Comparison of ENCODE assay signal across 8 cellular contexts in the genomic region with DNA sequence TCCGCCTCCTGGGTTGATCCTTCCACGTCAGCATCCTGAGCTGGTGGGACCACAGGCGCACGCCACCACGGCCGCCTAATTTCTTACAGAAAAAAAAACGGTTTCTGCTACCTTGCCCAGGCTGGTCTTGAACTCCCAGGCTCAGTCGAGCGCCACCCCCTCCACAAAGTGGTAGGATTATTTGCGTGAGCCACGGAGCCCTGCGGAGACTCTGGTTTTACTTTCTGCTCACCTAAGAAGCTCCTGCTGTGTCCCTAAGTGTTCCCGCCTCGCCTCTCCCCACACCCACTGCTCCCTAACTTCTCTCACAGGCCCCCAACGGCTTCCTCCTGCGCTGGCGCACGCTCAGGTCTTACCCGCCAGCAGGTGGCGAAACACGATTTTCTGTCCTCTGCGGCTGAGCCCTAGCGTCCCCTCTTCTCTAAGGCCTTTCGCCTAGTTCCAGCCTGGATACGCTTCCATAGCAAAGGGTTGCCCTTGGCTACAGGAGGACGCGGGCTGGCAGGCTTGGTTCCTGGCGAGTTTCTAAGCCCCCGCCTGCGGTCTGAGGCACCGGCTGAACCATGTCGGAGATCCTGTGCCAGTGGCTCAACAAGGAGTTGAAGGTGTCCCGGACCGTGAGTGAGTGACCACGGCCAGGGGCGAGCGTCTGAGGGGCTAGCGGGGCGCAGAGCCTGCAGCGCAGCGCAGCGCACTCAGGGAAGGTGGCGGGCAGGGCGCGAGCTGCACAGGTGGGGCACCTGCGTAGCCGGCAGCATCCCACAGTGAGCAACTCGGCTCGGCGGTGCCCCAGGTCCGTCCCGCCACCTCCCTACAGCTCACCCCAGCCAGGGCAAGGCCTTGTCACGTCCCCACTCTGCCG. TPM values are rescaled to one million over a fixed set of nuclear protein-coding genes. Genes with fewer than 3 reads are reported as not detected.
DNase-seq lines count a peak whose midpoint lies in the region; ATAC-seq and TF ChIP-seq lines count a peak whose summit lies in the region.

A gene with protein sequence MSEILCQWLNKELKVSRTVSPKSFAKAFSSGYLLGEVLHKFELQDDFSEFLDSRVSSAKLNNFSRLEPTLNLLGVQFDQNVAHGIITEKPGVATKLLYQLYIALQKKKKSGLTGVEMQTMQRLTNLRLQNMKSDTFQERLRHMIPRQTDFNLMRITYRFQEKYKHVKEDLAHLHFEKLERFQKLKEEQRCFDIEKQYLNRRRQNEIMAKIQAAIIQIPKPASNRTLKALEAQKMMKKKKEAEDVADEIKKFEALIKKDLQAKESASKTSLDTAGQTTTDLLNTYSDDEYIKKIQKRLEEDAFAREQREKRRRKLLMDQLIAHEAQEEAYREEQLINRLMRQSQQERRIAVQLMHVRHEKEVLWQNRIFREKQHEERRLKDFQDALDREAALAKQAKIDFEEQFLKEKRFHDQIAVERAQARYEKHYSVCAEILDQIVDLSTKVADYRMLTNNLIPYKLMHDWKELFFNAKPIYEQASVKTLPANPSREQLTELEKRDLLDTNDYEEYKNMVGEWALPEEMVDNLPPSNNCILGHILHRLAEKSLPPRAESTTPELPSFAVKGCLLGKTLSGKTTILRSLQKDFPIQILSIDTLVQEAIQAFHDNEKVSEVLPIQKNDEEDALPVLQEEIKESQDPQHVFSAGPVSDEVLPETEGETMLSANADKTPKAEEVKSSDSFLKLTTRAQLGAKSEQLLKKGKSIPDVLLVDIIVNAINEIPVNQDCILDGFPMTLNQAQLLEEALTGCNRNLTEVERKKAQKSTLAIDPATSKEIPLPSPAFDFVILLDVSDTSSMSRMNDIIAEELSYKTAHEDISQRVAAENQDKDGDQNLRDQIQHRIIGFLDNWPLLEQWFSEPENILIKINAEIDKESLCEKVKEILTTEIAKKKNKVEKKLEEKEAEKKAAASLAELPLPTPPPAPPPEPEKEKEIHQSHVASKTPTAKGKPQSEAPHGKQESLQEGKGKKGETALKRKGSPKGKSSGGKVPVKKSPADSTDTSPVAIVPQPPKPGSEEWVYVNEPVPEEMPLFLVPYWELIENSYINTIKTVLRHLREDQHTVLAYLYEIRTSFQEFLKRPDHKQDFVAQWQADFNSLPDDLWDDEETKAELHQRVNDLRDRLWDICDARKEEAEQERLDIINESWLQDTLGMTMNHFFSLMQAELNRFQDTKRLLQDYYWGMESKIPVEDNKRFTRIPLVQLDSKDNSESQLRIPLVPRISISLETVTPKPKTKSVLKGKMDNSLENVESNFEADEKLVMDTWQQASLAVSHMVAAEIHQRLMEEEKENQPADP (N-terminal part only) (plus strand): TSS at position 429 of the 862 bp plus-strand sequence. CDS start 135 bp downstream, at position 564.

- peaks cover 11% of the 10 kb centered on the region for H3K36me3 Mint-ChIP-seq in activated T-helper 1 cell treated with anti-CD3 and anti-CD28 coated beads, Interleukin-12 subunit alpha, Interleukin-12 subunit beta, Interleukin-2, Interleukin-4 antibody, amounts not matched to agents 30 ng/mL and 10 ng/mL and 1 ng/mL, durations not matched to agents 14 hours and 24 hours and 36 hours (ENCODE audit: low read depth)
- no peaks in the 10 kb centered on the region for H3K36me3 Mint-ChIP-seq in naive B cell

- H3K4me3 ChIP-seq in AG04449 (ENCODE audit: low read depth, low read length) (peak within 1 kb of the TSS; percentile 88), Panc1 (ENCODE audit: low read depth in 2 of 2, low read length in 2 of 2) (peak within 1 kb of the TSS; percentile 50 to 57), fibroblast of mammary gland (ENCODE audit: control insufficient read depth, low read depth, low read length) (peak within 1 kb of the TSS; percentile 81)

- peak; percentile 55 for DNase-seq in AG04449 (ENCODE audit: low read depth, low spot score)
- peak; percentile 27 for DNase-seq in Panc1 (ENCODE audit: low read depth, low spot score)
- DNase-seq in activated T-helper 1 cell treated with anti-CD3 and anti-CD28 coated beads, Interleukin-12 subunit alpha, Interleukin-12 subunit beta, Interleukin-2, Interleukin-4 antibody, amounts not matched to agents 30 ng/mL and 10 ng/mL and 1 ng/mL, durations not matched to agents 14 hours and 24 hours and 36 hours (ENCODE audit: low spot score) = peak; percentile 71
- peak; percentile 92 for DNase-seq in fibroblast of mammary gland (ENCODE audit: low read depth)
- DNase-seq in naive B cell = peak; percentile 50
- peak; percentile 72 to 77 for DNase-seq in stimulated activated CD8-positive, alpha-beta memory T cell treated with anti-CD3 and anti-CD28 coated beads, Interleukin-7, amount 100 ng/mL, for 48 hours (ENCODE audit: extremely low read depth in 1 of 2, low read depth in 1 of 2)

- POLR2A ChIA-PET in AG04449 (lab: Yijun Ruan, JAX) = no interaction called here
- POLR2A ChIA-PET in Panc1 (lab: Charles Lee) = no interaction called here

- H3K27me3 Mint-ChIP-seq in activated T-helper 1 cell treated with anti-CD3 and anti-CD28 coated beads, Interleukin-12 subunit alpha, Interleukin-12 subunit beta, Interleukin-2, Interleukin-4 antibody, amounts not matched to agents 30 ng/mL and 10 ng/mL and 1 ng/mL, durations not matched to agents 14 hours and 24 hours and 36 hours (ENCODE audit: insufficient read depth) = no peaks in the 10 kb centered on the region
- H3K27me3 Mint-ChIP-seq in naive B cell = peaks cover 0 to 5% (median 0%) of the 10 kb centered on the region in 3 donors

- peak within 1 kb of the TSS; percentile 94 for H3K27ac Mint-ChIP-seq in activated T-helper 1 cell treated with anti-CD3 and anti-CD28 coated beads, Interleukin-12 subunit alpha, Interleukin-12 subunit beta, Interleukin-2, Interleukin-4 antibody, amounts not matched to agents 30 ng/mL and 10 ng/mL and 1 ng/mL, durations not matched to agents 14 hours and 24 hours and 36 hours
- peak within 1 kb of the TSS in 5 of 6 donors; percentile 4 to 92 (median 83) for H3K27ac Mint-ChIP-seq in naive B cell

- in situ Hi-C loops in Panc1 (cut with HindIII; ENCODE audit: low pct_unique_long_range_greater_than_20kb, low sequenced_read_pairs) = no loop called here

- TF ChIP-seq CTCF in AG04449 (IDR thresholded peaks at IDR 0.05; ENCODE audit: insufficient read depth, low read length, missing control alignments) (peak; percentile 93), Panc1 (IDR thresholded peaks at IDR 0.05) (peak; percentile 75), fibroblast of mammary gland (conservative IDR thresholded peaks at IDR 0.05; ENCODE audit: control insufficient read depth, insufficient read depth, low read depth, low read length) (peak; percentile 77)

- peaks cover 53% of the 10 kb centered on the region for H3K4me1 Mint-ChIP-seq in activated T-helper 1 cell treated with anti-CD3 and anti-CD28 coated beads, Interleukin-12 subunit alpha, Interleukin-12 subunit beta, Interleukin-2, Interleukin-4 antibody, amounts not matched to agents 30 ng/mL and 10 ng/mL and 1 ng/mL, durations not matched to agents 14 hours and 24 hours and 36 hours (ENCODE audit: low read depth)
- peaks cover 15 to 16% (median 15%) of the 10 kb centered on the region in 3 donors for H3K4me1 Mint-ChIP-seq in naive B cell

- intact Hi-C loops in Panc1 (cut with micrococcal nuclease; ENCODE audit: unreplicated experiment) = no loop called here
- intact Hi-C loops in activated T-helper 1 cell treated with anti-CD3 and anti-CD28 coated beads, Interleukin-12 subunit alpha, Interleukin-12 subunit beta, Interleukin-2, Interleukin-4 antibody, amounts not matched to agents 30 ng/mL and 10 ng/mL and 1 ng/mL, durations not matched to agents 14 hours and 24 hours and 36 hours (cut with micrococcal nuclease) = loop anchor here (1.0 to 5.0 kb wide), 10 partner anchors 33 to 700 kb away; a partner anchor contains a TSS

- no TSS peak for BruUV-seq in Panc1 (replicated peaks; lab: Mats Ljungman, UMichigan)

- peaks cover 17% of the 10 kb centered on the region for H3K9me3 Mint-ChIP-seq in activated T-helper 1 cell treated with anti-CD3 and anti-CD28 coated beads, Interleukin-12 subunit alpha, Interleukin-12 subunit beta, Interleukin-2, Interleukin-4 antibody, amounts not matched to agents 30 ng/mL and 10 ng/mL and 1 ng/mL, durations not matched to agents 14 hours and 24 hours and 36 hours
- H3K9me3 Mint-ChIP-seq in naive B cell = peaks cover 0 to 10% (median 4%) of the 10 kb centered on the region in 7 donors

- H3K27me3 ChIP-seq in Panc1 (ENCODE audit: control insufficient read depth, insufficient read depth, low read length) = no peaks in the 10 kb centered on the region

- peak; percentile 88 for ATAC-seq in GM19023 (IDR thresholded peaks at IDR 0.05; ENCODE audit: unreplicated experiment)
- ATAC-seq in HG03571 (IDR thresholded peaks at IDR 0.05; ENCODE audit: unreplicated experiment) = peak; percentile 80
- peak; percentile 98 for ATAC-seq in Panc1
- ATAC-seq in naive B cell (ENCODE audit: low read depth in 2 of 2) = peak; percentile 84 to 86

- CTCF ChIA-PET in AG04449 (lab: Yijun Ruan, JAX) (interaction anchor here (0.6 to 5.4 kb wide), 21 partner anchors 9 to 437 kb away, joined by 3 to 86 read pairs (median 4); no protein-coding TSS in a partner anchor), Panc1 (lab: Charles Lee) (no interaction called here)

- H3K4me1 ChIP-seq in Panc1 (ENCODE audit: control insufficient read depth, insufficient read depth, low read length) = no peaks in the 10 kb centered on the region

- peaks cover 4% of the 10 kb centered on the region; the same call in 1 of the 2 replicates for H3K36me3 ChIP-seq in Panc1 (ENCODE audit: control insufficient read depth, insufficient read depth, low read length)

- H3K27ac ChIP-seq in Panc1 (ENCODE audit: low read length) = no peak within 1 kb of the TSS

- H3K9me3 ChIP-seq in Panc1 (ENCODE audit: control insufficient read depth, insufficient read depth, low read depth, low read length) = no peaks in the 10 kb centered on the region

- peak within 1 kb of the TSS; percentile 92 for H3K4me3 Mint-ChIP-seq in activated T-helper 1 cell treated with anti-CD3 and anti-CD28 coated beads, Interleukin-12 subunit alpha, Interleukin-12 subunit beta, Interleukin-2, Interleukin-4 antibody, amounts not matched to agents 30 ng/mL and 10 ng/mL and 1 ng/mL, durations not matched to agents 14 hours and 24 hours and 36 hours
- peak within 1 kb of the TSS; percentile 80 to 94 (median 93) for H3K4me3 Mint-ChIP-seq in naive B cell

RNA-seq across cellular contexts. Expression of the gene that starts here (rescaled TPM):
- 0.87 TPM for total RNA-seq in Panc1 (2021; ENCODE audit: unreplicated experiment)
- 0.24 TPM for polyA plus RNA-seq in Panc1 (2012; ENCODE audit: insufficient read length)
- 4.5 and 4.6 TPM in 2 replicates for total RNA-seq in activated T-helper 1 cell treated with anti-CD3 and anti-CD28 coated beads, Interleukin-12 subunit alpha, Interleukin-12 subunit beta, Interleukin-2, Interleukin-4 antibody, amounts not matched to agents 30 ng/mL and 10 ng/mL and 1 ng/mL, durations not matched to agents 14 hours and 24 hours and 36 hours
- polyA plus RNA-seq in naive B cell (ENCODE audit: low read depth in 6 of 6) = 1 to 10 TPM in 4 of 6 donors, under 1 TPM in 1, not detected in 1; 0.61 to 2.1 (median 1.5) TPM

Comparison
In these comparisons a context has a peak if more than half of its experiments do, and no peak if none do; other contexts are left out.
1. Peak in DNase-seq, ATAC-seq and H3K4me3 ChIP-seq in Panc1; RNA of the gene not detected or under 1 TPM.
2. DNase-seq: peak in every context shown above with its lines; median percentile 92 in fibroblast of mammary gland; 74 in stimulated activated CD8-positive, alpha-beta memory T cell treated with anti-CD3 and anti-CD28 coated beads, Interleukin-7, amount 100 ng/mL, for 48 hours; 71 in activated T-helper 1 cell treated with anti-CD3 and anti-CD28 coated beads, Interleukin-12 subunit alpha, Interleukin-12 subunit beta, Interleukin-2, Interleukin-4 antibody, amounts not matched to agents 30 ng/mL and 10 ng/mL and 1 ng/mL, durations not matched to agents 14 hours and 24 hours and 36 hours; 55 in AG04449; 50 in naive B cell; 27 in Panc1.